In genomic region chr1:30106125-30106524, GRCh38 we compare ENCODE assay signal across 8 cellular contexts.
DNase-seq lines count a peak whose midpoint lies in the region; ATAC-seq, FAIRE-seq and TF ChIP-seq lines count a peak whose summit lies in the region.

No MANE protein-coding gene starts in this region.

- CTCF ChIA-PET in A549 (lab: Yijun Ruan, JAX) = interaction anchor here (2.8 kb wide), 1 partner anchor 313 kb away, joined by 11 read pairs; no protein-coding TSS in a partner anchor

- in situ Hi-C loops in GM23248 (cut with MboI) = no loop called here

- peak; percentile 83 to 93; a peak in 5 of 6 replicates for ATAC-seq in A549
- no peak for ATAC-seq in GM21786 (IDR thresholded peaks at IDR 0.05; ENCODE audit: unreplicated experiment)
- no peak for ATAC-seq in gastroesophageal sphincter

- TF ChIP-seq POLR2A in A549 (IDR thresholded peaks at IDR 0.05; ENCODE audit: low read length) (no peak), gastroesophageal sphincter (IDR thresholded peaks at IDR 0.05) (no peak)

- no peak overlapping the region for H2AFZ ChIP-seq in GM23248
- H2AFZ ChIP-seq in hepatocyte = no peak overlapping the region

- TF ChIP-seq RAD21 in A549 (conservative IDR thresholded peaks at IDR 0.05 in 1 of 2, IDR thresholded peaks at IDR 0.05 in 1 of 2) = peak; percentile 29 to 41; a peak in 3 of 5 replicates

- TF ChIP-seq CTCF in A549 (IDR thresholded peaks at IDR 0.05) (peak; percentile 34), hepatocyte (IDR thresholded peaks at IDR 0.05; ENCODE audit: poor library complexity) (peak; percentile 56), gastroesophageal sphincter (IDR thresholded peaks at IDR 0.05) (peak in 2 of 4 experiments; percentile 36 to 53)

- FAIRE-seq in A549 (lab: Jason Lieb, UNC) = no peak

- H3F3A ChIP-seq in GM23248 (ENCODE audit: insufficient read depth) = no peaks in the 10 kb centered on the region

- H3K36me3 ChIP-seq in GM23248 (ENCODE audit: low read depth) (no peaks in the 10 kb centered on the region), hepatocyte (replicated peaks; ENCODE audit: insufficient read depth, low read depth) (no peaks in the 10 kb centered on the region), gastroesophageal sphincter (no peaks in the 10 kb centered on the region)

- TF ChIP-seq EP300 in A549 (IDR thresholded peaks at IDR 0.05) = no peak
- TF ChIP-seq EP300 in gastroesophageal sphincter (IDR thresholded peaks at IDR 0.05) = no peak

- no peak overlapping the region for H3K27ac ChIP-seq in A549
- H3K27ac ChIP-seq in GM23248 = no peak overlapping the region
- H3K27ac ChIP-seq in hepatocyte = no peak overlapping the region
- H3K27ac ChIP-seq in gastroesophageal sphincter = no peak overlapping the region

- no peak overlapping the region for H3K9ac ChIP-seq in GM23248

- no peaks in the 10 kb centered on the region for H3K9me3 ChIP-seq in A549
- no peaks in the 10 kb centered on the region for H3K9me3 ChIP-seq in GM23248 (ENCODE audit: low read depth)
- no peaks in the 10 kb centered on the region for H3K9me3 ChIP-seq in hepatocyte (ENCODE audit: low read depth)
- H3K9me3 ChIP-seq in gastroesophageal sphincter = no peaks in the 10 kb centered on the region

- H3K4me1 ChIP-seq in A549 (no peaks in the 10 kb centered on the region; the same call in 2 of the 3 replicates), GM23248 (ENCODE audit: insufficient read depth) (no peaks in the 10 kb centered on the region), hepatocyte (ENCODE audit: insufficient read depth) (no peaks in the 10 kb centered on the region), gastroesophageal sphincter (no peaks in the 10 kb centered on the region)

- H3K27me3 ChIP-seq in GM23248 (replicated peaks; ENCODE audit: insufficient read depth) (peaks cover 25% of the 10 kb centered on the region), hepatocyte (peaks cover 35% of the 10 kb centered on the region), gastroesophageal sphincter (peaks cover 96% of the 10 kb centered on the region)

- POLR2A ChIA-PET in A549 (lab: Yijun Ruan, JAX) = no interaction called here

- DNase-seq in A549 (ENCODE audit: low read depth in 1 of 2, low spot score in 1 of 2) (peak; percentile 21 to 38), GM23248 (peak; percentile 57), SW480 (ENCODE audit: low spot score) (peak; percentile 41), hepatocyte (ENCODE audit: low spot score) (peak; percentile 72), Kasumi-1 (lab: John Stamatoyannopoulos, UW) (no peak), occipital lobe (lab: John Stamatoyannopoulos, UW) (no peak)

- no peak overlapping the region for H3K4me3 ChIP-seq in A549
- no peak overlapping the region for H3K4me3 ChIP-seq in GM23248
- no peak overlapping the region for H3K4me3 ChIP-seq in hepatocyte
- no peak overlapping the region for H3K4me3 ChIP-seq in gastroesophageal sphincter

- 18% methylated on average over 5 of the region's 8 CpGs for WGBS in A549 (ENCODE audit: missing lambda C conversion rate)
- 28 to 29% methylated on average over 8 of the region's 8 CpGs for WGBS in GM23248 (ENCODE audit: low coverage in 1 of 2, low lambda C conversion rate in 2 of 2, missing lambda C conversion rate in 2 of 2), 2 experiments
- WGBS in hepatocyte (ENCODE audit: low lambda C conversion rate, missing lambda C conversion rate) = 27% methylated on average over 8 of the region's 8 CpGs
- 31 to 33% methylated on average over 1 to 6 of the region's 8 CpGs for WGBS in gastroesophageal sphincter (ENCODE audit: low coverage in 1 of 2), 2 donors

- no peak overlapping the region for H3K4me2 ChIP-seq in A549
- H3K4me2 ChIP-seq in GM23248 (ENCODE audit: unreplicated experiment) = no peak overlapping the region
- H3K4me2 ChIP-seq in hepatocyte = no peak overlapping the region

- no peaks in the 10 kb centered on the region for H4K20me1 ChIP-seq in GM23248 (ENCODE audit: insufficient read depth)
- H4K20me1 ChIP-seq in hepatocyte (ENCODE audit: insufficient read depth, poor library complexity, severe bottlenecking) = no peaks in the 10 kb centered on the region

- H3K79me2 ChIP-seq in GM23248 (ENCODE audit: insufficient read depth) (no peaks in the 10 kb centered on the region), hepatocyte (no peaks in the 10 kb centered on the region)

- no peaks in the 10 kb centered on the region for H3K9me2 ChIP-seq in GM23248 (ENCODE audit: insufficient read depth)
- no peaks in the 10 kb centered on the region for H3K9me2 ChIP-seq in hepatocyte (replicated peaks; ENCODE audit: insufficient read depth)

TF ChIP-seq in A549, 52 proteins besides CTCF, POLR2A, EP300 and RAD21:
- TF ChIP-seq SMC3 (IDR thresholded peaks at IDR 0.05) (peak; percentile 34; the same call in 1 of the 3 replicates), HMGXB4 (CRISPR knock-in tag; IDR thresholded peaks at IDR 0.05; ENCODE audit: borderline replicate concordance) (no peak)

Comparison
In these comparisons a context has a peak if more than half of its experiments do, and no peak if none do; other contexts are left out.
1. ATAC-seq: peak in A549 (2 of 2); none in GM21786 (single experiment) and gastroesophageal sphincter (single experiment).
2. DNase-seq: peak in A549 (2 of 2), GM23248 (single experiment), SW480 (single experiment) and hepatocyte (single experiment); none in Kasumi-1 (0 of 2) and occipital lobe (single experiment).